Comparison of ENCODE assay signal across 8 cellular contexts in the genomic region with DNA sequence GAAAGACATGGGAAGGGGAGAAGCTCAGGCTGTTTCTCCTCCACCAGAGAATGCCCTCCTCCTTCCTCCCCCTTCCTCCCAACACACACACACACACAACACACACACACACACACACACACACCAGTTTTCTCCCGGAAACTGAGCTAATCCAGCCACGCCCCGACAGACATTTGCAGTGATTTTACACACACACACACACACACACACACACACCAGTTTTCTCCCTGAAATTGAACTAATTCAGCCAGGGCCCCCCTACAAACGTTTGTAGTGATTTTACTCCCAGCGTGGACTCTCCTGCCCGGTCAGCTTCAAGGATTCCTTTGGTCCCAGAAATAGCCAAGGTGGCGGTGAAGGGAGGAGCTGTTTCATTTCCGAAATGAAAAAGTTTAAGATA. TPM values are rescaled to one million over a fixed set of nuclear protein-coding genes. Genes with fewer than 3 reads are reported as not detected.
DNase-seq lines count a peak whose midpoint lies in the region; ATAC-seq and TF ChIP-seq lines count a peak whose summit lies in the region.

No MANE protein-coding gene starts in this region.

- H3K9me3 ChIP-seq in CD8-positive, alpha-beta T cell (ENCODE audit: low read length) = no peaks in the 10 kb centered on the region
- H3K9me3 ChIP-seq in iPS-18c (ENCODE audit: control insufficient read depth, insufficient read depth, low read length) = peaks cover 2% of the 10 kb centered on the region
- H3K9me3 ChIP-seq in sigmoid colon = no peaks in the 10 kb centered on the region

- peak in 5 of 7 experiments; percentile 9 to 63 (median 21) for DNase-seq in CD8-positive, alpha-beta T cell
- DNase-seq in NCI-H187 treated with DMSO at 0.1 percent for 48 hours (lab: John Stamatoyannopoulos, UW) (peak; percentile 31), brain microvascular endothelial cell (peak; percentile 84), sigmoid colon (no peak), SIG-M5 treated with dmso at 0.1 percent for 504 hours (lab: John Stamatoyannopoulos, UW; ENCODE audit: unreplicated experiment) (no peak)

- 1 to 7% methylated on average over 8 of the region's 8 CpGs for WGBS in sigmoid colon, 2 donors

- no peak for TF ChIP-seq CTCF in CD8-positive, alpha-beta T cell (IDR thresholded peaks at IDR 0.05)
- TF ChIP-seq CTCF in brain microvascular endothelial cell (IDR thresholded peaks at IDR 0.05; ENCODE audit: low read depth, low read length, missing control alignments) (no peak), sigmoid colon (IDR thresholded peaks at IDR 0.05) (no peak)

- H3K36me3 Mint-ChIP-seq in CD8-positive, alpha-beta T cell = peaks cover 18% of the 10 kb centered on the region

- no peak for TF ChIP-seq EP300 in sigmoid colon (IDR thresholded peaks at IDR 0.05)

- peak overlapping the region; percentile 66 for H3K27ac Mint-ChIP-seq in CD8-positive, alpha-beta T cell

- CTCF ChIA-PET in CD8-positive, alpha-beta T cell (lab: Charles Lee) = interaction anchor here (0.6 to 1.5 kb wide), 5 partner anchors 9 to 145 kb away, joined by 3 to 6 read pairs (median 3); a partner anchor contains a TSS

- H3K9me3 Mint-ChIP-seq in CD8-positive, alpha-beta T cell = no peaks in the 10 kb centered on the region

- ATAC-seq in CD8-positive, alpha-beta T cell = peak; percentile 34
- ATAC-seq in GM18519 (IDR thresholded peaks at IDR 0.05; ENCODE audit: low FRiP score, unreplicated experiment) (no peak), HG02623 (IDR thresholded peaks at IDR 0.05; ENCODE audit: unreplicated experiment) (no peak)

- H3K4me1 ChIP-seq in CD8-positive, alpha-beta T cell (ENCODE audit: insufficient read depth, low read length) = no peaks in the 10 kb centered on the region
- H3K4me1 ChIP-seq in sigmoid colon = peaks cover 0 to 13% (median 0%) of the 10 kb centered on the region in 4 donors

- POLR2A ChIA-PET in CD8-positive, alpha-beta T cell (lab: Charles Lee) = interaction anchor here (1.2 to 2.5 kb wide), 2 partner anchors 33 to 58 kb away, joined by 5 to 14 read pairs; a partner anchor contains a TSS

- H3K4me1 Mint-ChIP-seq in CD8-positive, alpha-beta T cell (ENCODE audit: low read depth) = peaks cover 14% of the 10 kb centered on the region

- peak overlapping the region; percentile 31 for H3K27ac ChIP-seq in CD8-positive, alpha-beta T cell (ENCODE audit: low read depth, low read length)
- H3K27ac ChIP-seq in brain microvascular endothelial cell (peak overlapping the region; percentile 26), sigmoid colon (peak overlapping the region; percentile 43 to 70 (median 54))

- no peaks in the 10 kb centered on the region for H3K36me3 ChIP-seq in CD8-positive, alpha-beta T cell (ENCODE audit: insufficient read depth, low read length)
- H3K36me3 ChIP-seq in brain microvascular endothelial cell (replicated peaks) = no peaks in the 10 kb centered on the region
- H3K36me3 ChIP-seq in sigmoid colon = no peaks in the 10 kb centered on the region

- H3K4me3 ChIP-seq in CD8-positive, alpha-beta T cell (ENCODE audit: low read depth, low read length) = peak overlapping the region; percentile 63
- H3K4me3 ChIP-seq in brain microvascular endothelial cell (ENCODE audit: low read depth, low read length) = peak overlapping the region; percentile 65
- peak overlapping the region; percentile 43 for H3K4me3 ChIP-seq in iPS-18c (ENCODE audit: insufficient read depth, low read depth, low read length)
- H3K4me3 ChIP-seq in sigmoid colon = peak overlapping the region; percentile 52 to 82 (median 62)

- in situ Hi-C loops in brain microvascular endothelial cell (cut with HindIII; ENCODE audit: low pct_ligation_motif_present, low sequenced_read_pairs) = no loop called here

- intact Hi-C loops in CD8-positive, alpha-beta T cell (cut with DNase I, micrococcal nuclease) = loop anchor here (2.0 to 5.0 kb wide), 3 partner anchors 32 to 87 kb away; a partner anchor contains a TSS
- intact Hi-C loops in sigmoid colon (cut with DNase I) = loop anchor here (2.0 to 5.0 kb wide), 2 partner anchors 34 to 87 kb away; no protein-coding TSS in a partner anchor

- peak overlapping the region; percentile 61 for H3K4me3 Mint-ChIP-seq in CD8-positive, alpha-beta T cell

- no peak for TF ChIP-seq POLR2A in sigmoid colon (IDR thresholded peaks at IDR 0.05)

- H3K27me3 Mint-ChIP-seq in CD8-positive, alpha-beta T cell (ENCODE audit: low read depth) = no peaks in the 10 kb centered on the region

- no peaks in the 10 kb centered on the region for H3K27me3 ChIP-seq in CD8-positive, alpha-beta T cell (ENCODE audit: insufficient read depth, low read length)
- no peaks in the 10 kb centered on the region for H3K27me3 ChIP-seq in brain microvascular endothelial cell (replicated peaks)
- no peaks in the 10 kb centered on the region for H3K27me3 ChIP-seq in sigmoid colon

RNA-seq across cellular contexts. Expression of a gene that starts 32.9 kb away (rescaled TPM):
- 10 to 100 TPM; 12.6 to 15.6 TPM for total RNA-seq in CD8-positive, alpha-beta T cell
- 10 to 100 TPM; 23.5 to 26.9 (median 26.0) TPM for total RNA-seq in sigmoid colon
- polyA plus RNA-seq in sigmoid colon = 10 to 100 TPM; 24.1 to 45.1 (median 32.4) TPM

Comparison
In these comparisons a context has a peak if more than half of its experiments do, and no peak if none do; other contexts are left out.
1. DNase-seq: peak in CD8-positive, alpha-beta T cell (5 of 7), NCI-H187 treated with DMSO at 0.1 percent for 48 hours (single experiment) and brain microvascular endothelial cell (single experiment); none in sigmoid colon (single experiment) and SIG-M5 treated with dmso at 0.1 percent for 504 hours (single experiment).
2. Peak in every context shown above with its lines, with median percentiles within 50 percentile points of each other: H3K27ac ChIP-seq and H3K4me3 ChIP-seq.